ENCODE assay signal across 8 cellular contexts in the genomic region with DNA sequence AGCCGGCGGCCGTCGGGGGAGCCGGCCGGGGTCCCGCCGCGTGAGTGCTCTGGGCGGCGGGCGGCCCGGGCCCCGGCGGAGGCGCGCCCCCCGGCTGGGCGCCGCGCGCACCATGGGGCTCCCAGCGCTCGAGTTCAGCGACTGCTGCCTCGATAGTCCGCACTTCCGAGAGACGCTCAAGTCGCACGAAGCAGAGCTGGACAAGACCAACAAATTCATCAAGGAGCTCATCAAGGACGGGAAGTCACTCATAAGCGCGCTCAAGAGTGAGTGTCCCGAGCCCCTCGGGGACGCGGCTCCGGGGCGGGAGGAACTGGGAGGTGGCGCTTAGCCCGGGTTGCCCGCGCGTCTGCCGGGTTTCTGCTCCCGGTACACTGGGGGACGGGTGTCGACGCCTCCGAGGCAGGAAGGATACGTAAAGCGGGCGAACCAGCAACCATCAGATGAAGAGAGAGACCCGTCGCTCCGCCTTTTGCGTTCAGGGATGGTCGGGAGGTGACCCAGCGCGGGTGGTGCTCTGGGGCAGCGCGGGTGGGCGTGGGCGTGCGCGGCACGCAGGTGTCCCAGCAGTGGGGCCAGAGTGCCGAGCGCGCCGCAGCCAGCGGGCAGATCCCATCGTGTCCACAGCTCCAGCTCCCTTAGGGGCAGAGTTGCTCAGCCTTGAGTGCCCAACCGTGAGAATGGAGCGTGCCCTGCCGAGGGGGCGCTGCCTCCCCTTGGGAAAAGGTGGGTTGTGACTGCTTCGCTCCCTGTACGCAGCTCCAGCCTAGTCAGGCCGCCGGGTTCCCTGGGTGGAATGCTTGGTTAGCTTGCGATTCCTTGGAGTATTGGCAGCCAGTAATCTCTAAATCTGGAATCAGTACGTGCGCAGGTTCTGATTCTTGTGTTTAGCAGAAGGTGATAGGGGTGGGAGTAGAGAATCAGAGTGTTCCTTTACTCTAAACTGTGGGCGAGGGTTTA.
DNase-seq lines count a peak whose midpoint lies in the region; ATAC-seq and TF ChIP-seq lines count a peak whose summit lies in the region.

No MANE protein-coding gene starts in this region.

- TF ChIP-seq POLR2A in NB4 (IDR thresholded peaks at IDR 0.05; ENCODE audit: extremely low read depth, insufficient read length): no peak

- H3K4me3 ChIP-seq in GM12875 (ENCODE audit: low read depth, low read length): peak overlapping the region; percentile 47
- peak overlapping the region; percentile 74 for H3K4me3 ChIP-seq in HFF-Myc (replicated peaks; ENCODE audit: low read depth, low read length)
- H3K4me3 ChIP-seq in NB4 (ENCODE audit: low read depth, low read length): peak overlapping the region; percentile 79

- no peak for DNase-seq in HFF-Myc (ENCODE audit: extremely low read depth, low read depth)
- DNase-seq in NB4 (ENCODE audit: low read depth): peak; percentile 77
- peak; percentile 42 for DNase-seq in cerebellar cortex (ENCODE audit: low spot score)
- peak; percentile 39 to 45 for DNase-seq in stimulated activated CD4-positive, alpha-beta T cell treated with anti-CD3 and anti-CD28 coated beads, Interleukin-1b, Interleukin-23, amount 100 ng/mL, for 4 hours (ENCODE audit: low read depth in 2 of 2)
- DNase-seq in AML-193 (lab: John Stamatoyannopoulos, UW): no peak

- peak; percentile 6 to 7 for ATAC-seq in activated CD4-positive, CD25-positive, alpha-beta regulatory T cell treated with anti-CD3 and anti-CD28 coated beads, Interleukin-2, amount 50 U/mL, for 24 hours

- TF ChIP-seq CTCF in GM12875 (IDR thresholded peaks at IDR 0.05; ENCODE audit: borderline replicate concordance, insufficient read depth, low read depth, low read length): no peak
- TF ChIP-seq CTCF in HFF-Myc (IDR thresholded peaks at IDR 0.05; ENCODE audit: low read depth, low read length, missing control alignments): no peak
- TF ChIP-seq CTCF in NB4 (IDR thresholded peaks at IDR 0.05; ENCODE audit: low read depth, low read length): peak; percentile 7

- peak overlapping the region; percentile 84 for H3K27ac ChIP-seq in layer of hippocampus (ENCODE audit: low read depth, low read length)

- no peaks in the 10 kb centered on the region for H3K27me3 ChIP-seq in layer of hippocampus (ENCODE audit: control insufficient read depth, insufficient read depth, low read length)

Comparison
In these comparisons a context has a peak if more than half of its experiments do, and no peak if none do; other contexts are left out.
1. DNase-seq: peak in NB4 (single experiment), cerebellar cortex (single experiment) and stimulated activated CD4-positive, alpha-beta T cell treated with anti-CD3 and anti-CD28 coated beads, Interleukin-1b, Interleukin-23, amount 100 ng/mL, for 4 hours (2 of 2); none in HFF-Myc (single experiment) and AML-193 (0 of 2).
2. Peak in every context shown above with its lines, with median percentiles within 50 percentile points of each other: H3K4me3 ChIP-seq.